Comparison of ENCODE assay signal across 8 cellular contexts in genomic region chr20:44810391-44811149, GRCh38. TPM values are rescaled to one million over a fixed set of nuclear protein-coding genes. Genes with fewer than 3 reads are reported as not detected.
A peak's percentile ranks its signal among the peaks of the same experiment; 100 is the strongest.
DNase-seq lines count a peak whose midpoint lies in the region; ATAC-seq, FAIRE-seq and TF ChIP-seq lines count a peak whose summit lies in the region.

Gene RIMS4, minus strand, starts transcription at chr20:44810546. Its CDS starts 275 bp downstream, at chr20:44810271.

- ATAC-seq in heart right ventricle = peak in 1 of 8 donors; percentile 43
- ATAC-seq in Right ventricle myocardium inferior = no peak
- peak; percentile 59 for ATAC-seq in activated CD8-positive, alpha-beta T cell treated with anti-CD3 and anti-CD28 coated beads, Interleukin-2, amount 10 ng/mL, durations not matched to agents 7 days and 5 days
- no peak for ATAC-seq in GM19395 (IDR thresholded peaks at IDR 0.05; ENCODE audit: unreplicated experiment)

- H4K20me1 ChIP-seq in keratinocyte (ENCODE audit: control insufficient read depth, extremely low read depth, insufficient read depth, low read length) = no peaks in the 10 kb centered on the region

- H3K9me3 ChIP-seq in heart right ventricle (peaks cover 0 to 18% (median 7%) of the 10 kb centered on the region in 11 donors), keratinocyte (ENCODE audit: control insufficient read depth, low read depth, low read length) (peaks cover 5% of the 10 kb centered on the region)

- H3K27ac Mint-ChIP-seq in activated CD8-positive, alpha-beta T cell treated with anti-CD3 and anti-CD28 coated beads, Interleukin-2, amount 10 ng/mL, durations not matched to agents 7 days and 5 days = no peak within 1 kb of the TSS

- H3K36me3 Mint-ChIP-seq in activated CD8-positive, alpha-beta T cell treated with anti-CD3 and anti-CD28 coated beads, Interleukin-2, amount 10 ng/mL, durations not matched to agents 7 days and 5 days (ENCODE audit: low read depth) = no peaks in the 10 kb centered on the region

- no peaks in the 10 kb centered on the region for H3K9me3 Mint-ChIP-seq in activated CD8-positive, alpha-beta T cell treated with anti-CD3 and anti-CD28 coated beads, Interleukin-2, amount 10 ng/mL, durations not matched to agents 7 days and 5 days (ENCODE audit: insufficient read depth)

- intact Hi-C loops in heart right ventricle (cut with DNase I) (loop anchor here in 1 of 10 donors (5.0 kb wide), 1 partner anchor 63 kb away; the partner anchor contains the start of gene KCNK15), Right ventricle myocardium inferior (cut with DNase I) (no loop called here)

- H3K27me3 ChIP-seq in heart right ventricle = peaks cover 8 to 68% (median 58%) of the 10 kb centered on the region in 7 donors
- peaks cover 61% of the 10 kb centered on the region for H3K27me3 ChIP-seq in keratinocyte (ENCODE audit: control insufficient read depth, extremely low read depth, insufficient read depth, low read length)

- H3K27ac ChIP-seq in heart right ventricle = no peak within 1 kb of the TSS
- H3K27ac ChIP-seq in keratinocyte (ENCODE audit: control insufficient read depth, insufficient read depth, low read length) = no peak within 1 kb of the TSS

- no peak for FAIRE-seq in keratinocyte (lab: Jason Lieb, UNC)

- peaks cover 0 to 5% (median 0%) of the 10 kb centered on the region in 9 donors for H3K4me1 ChIP-seq in heart right ventricle
- no peaks in the 10 kb centered on the region for H3K4me1 ChIP-seq in keratinocyte (ENCODE audit: control insufficient read depth, extremely low read depth, insufficient read depth, low read length)

- H3K9ac ChIP-seq in keratinocyte (ENCODE audit: control insufficient read depth, extremely low read depth, insufficient read depth, low read length) = no peak within 1 kb of the TSS

- no peaks in the 10 kb centered on the region for H3K79me2 ChIP-seq in keratinocyte (ENCODE audit: control insufficient read depth, insufficient read depth, low read length)

- H2AFZ ChIP-seq in keratinocyte (ENCODE audit: control insufficient read depth, low read length) = no peak within 1 kb of the TSS

- no peaks in the 10 kb centered on the region for H3K9me1 ChIP-seq in keratinocyte (ENCODE audit: control insufficient read depth, extremely low read depth, insufficient read depth, low read length)

- H3K4me3 Mint-ChIP-seq in activated CD8-positive, alpha-beta T cell treated with anti-CD3 and anti-CD28 coated beads, Interleukin-2, amount 10 ng/mL, durations not matched to agents 7 days and 5 days = peak within 1 kb of the TSS; percentile 0

- peaks cover 58% of the 10 kb centered on the region for H3K27me3 Mint-ChIP-seq in activated CD8-positive, alpha-beta T cell treated with anti-CD3 and anti-CD28 coated beads, Interleukin-2, amount 10 ng/mL, durations not matched to agents 7 days and 5 days (ENCODE audit: low read depth)

- WGBS in heart right ventricle, 2 donors = 8 to 14% methylated on average over 26 to 64 of the region's 89 CpGs

- H3K36me3 ChIP-seq in heart right ventricle (no peaks in the 10 kb centered on the region), keratinocyte (ENCODE audit: control insufficient read depth in 2 of 2, extremely low read depth in 1 of 2, insufficient read depth in 2 of 2, low read length in 2 of 2) (no peaks in the 10 kb centered on the region)

- H3K4me3 ChIP-seq in heart right ventricle (peak within 1 kb of the TSS in 7 of 10 donors; percentile 7 to 41 (median 22)), keratinocyte (ENCODE audit: control insufficient read depth in 2 of 3, extremely low read depth in 1 of 3, insufficient read depth in 2 of 3, low read depth in 1 of 3, low read length in 3 of 3) (no peak within 1 kb of the TSS)

- POLR2A ChIA-PET in activated CD8-positive, alpha-beta T cell treated with anti-CD3 and anti-CD28 coated beads, Interleukin-2, amount 10 ng/mL, durations not matched to agents 7 days and 5 days (lab: Charles Lee) = no interaction called here

- no peaks in the 10 kb centered on the region for H3K4me1 Mint-ChIP-seq in activated CD8-positive, alpha-beta T cell treated with anti-CD3 and anti-CD28 coated beads, Interleukin-2, amount 10 ng/mL, durations not matched to agents 7 days and 5 days (ENCODE audit: low read depth)

- dilution Hi-C loops in keratinocyte (cut with MboI; ENCODE audit: extremely low pct_ligation_motif_present, low sequenced_read_pairs) = no loop called here

- H3K4me2 ChIP-seq in keratinocyte (ENCODE audit: control insufficient read depth, extremely low read depth, insufficient read depth, low read depth, low read length) = peak within 1 kb of the TSS; percentile 5

- DNase-seq in heart right ventricle (no peak), Right ventricle myocardium inferior (ENCODE audit: missing footprints) (no peak), keratinocyte (ENCODE audit: low read depth, low spot score) (no peak), globus pallidus (ENCODE audit: low spot score) (no peak), cortex of kidney (lab: John Stamatoyannopoulos, UW) (no peak), midbrain (lab: John Stamatoyannopoulos, UW) (no peak)
- DNase-seq in activated CD8-positive, alpha-beta T cell treated with anti-CD3 and anti-CD28 coated beads, Interleukin-2, amount 10 ng/mL, durations not matched to agents 7 days and 5 days = no peak

- TF ChIP-seq CTCF in heart right ventricle (IDR thresholded peaks at IDR 0.05) = no peak
- peak in 1 of 3 experiments; percentile 8 for TF ChIP-seq CTCF in keratinocyte (optimal IDR thresholded peaks at IDR 0.05 in 1 of 3, IDR thresholded peaks at IDR 0.05 in 1 of 3, conservative IDR thresholded peaks at IDR 0.05 in 1 of 3; ENCODE audit: extremely low read depth in 1 of 3, insufficient read depth in 2 of 3, low read length in 3 of 3)

- CTCF ChIA-PET in activated CD8-positive, alpha-beta T cell treated with anti-CD3 and anti-CD28 coated beads, Interleukin-2, amount 10 ng/mL, durations not matched to agents 7 days and 5 days (lab: Charles Lee) = no interaction called here

RNA-seq across cellular contexts. Expression of gene RIMS4, which starts in this region (rescaled TPM):
- total RNA-seq in heart right ventricle (under 1 TPM in 6 of 10 donors, not detected in 4; 0.05 to 0.42 (median 0.18) TPM), Right ventricle myocardium inferior (not detected)
- polyA plus RNA-seq in heart right ventricle (under 1 TPM in 1 of 2 donors, not detected in 1; 0.04 TPM), keratinocyte (0.01 TPM in 1 of 3 replicates, not detected in the others)
- not detected for total RNA-seq in activated CD8-positive, alpha-beta T cell treated with anti-CD3 and anti-CD28 coated beads, Interleukin-2, amount 10 ng/mL, durations not matched to agents 7 days and 5 days
- polyA plus RNA-seq in keratinocyte (2011; ENCODE audit: low read depth) = not detected
- 0.01 TPM in 1 of 2 replicates, not detected in the other for polyA plus RNA-seq in keratinocyte (2011; cell fraction: cytosol; rRNA removed)
- not detected in 2 replicates for polyA plus RNA-seq in keratinocyte (2011; cell fraction: nucleus; rRNA removed)
- polyA plus RNA-seq in keratinocyte (2012; ENCODE audit: low replicate concordance) = not detected in 2 replicates
- 0.03 TPM in 1 of 3 replicates, not detected in the others for polyA minus RNA-seq in keratinocyte
- not detected for polyA minus RNA-seq in keratinocyte (2011; cell fraction: cytosol; rRNA and poly(A)+ RNA removed)
- not detected in 2 replicates for polyA minus RNA-seq in keratinocyte (2011; cell fraction: nucleus; rRNA and poly(A)+ RNA removed)

Comparison
In these comparisons a context has a peak if more than half of its experiments do, and no peak if none do; other contexts are left out.
1. Peak in ATAC-seq in activated CD8-positive, alpha-beta T cell treated with anti-CD3 and anti-CD28 coated beads, Interleukin-2, amount 10 ng/mL, durations not matched to agents 7 days and 5 days; RNA of the gene not detected or under 1 TPM.
2. H3K4me3 ChIP-seq: peak in heart right ventricle (7 of 10); none in keratinocyte (0 of 3).